8 cellular contexts compared by ENCODE assay signal in genomic region chr1:43979528-43980254, GRCh38. TPM values are rescaled to one million over a fixed set of nuclear protein-coding genes. Genes with fewer than 3 reads are reported as not detected.
DNase-seq lines count a peak whose midpoint lies in the region; ATAC-seq and TF ChIP-seq lines count a peak whose summit lies in the region.

No MANE protein-coding gene starts in this region.

- H3K27me3 Mint-ChIP-seq in T-helper 1 cell treated with Interleukin-12 subunit alpha and Interleukin-12 subunit beta and Interleukin-4 antibody, amounts not matched to agents 30 μg/mL and 1 μg/mL, for 36 hours (ENCODE audit: low read depth): no peaks in the 10 kb centered on the region
- no peaks in the 10 kb centered on the region for H3K27me3 Mint-ChIP-seq in activated T-helper 2 cell treated with anti-CD3 and anti-CD28 coated beads, Interferon-gamma antibody, Interleukin-2, Interleukin-4, amounts not matched to agents 10 μg/mL and 5 μg/mL and 100 μg/mL, durations not matched to agents 14 hours and 24 hours and 36 hours (ENCODE audit: low read depth)

- peaks cover 18% of the 10 kb centered on the region for H3K36me3 Mint-ChIP-seq in T-helper 1 cell treated with Interleukin-12 subunit alpha and Interleukin-12 subunit beta and Interleukin-4 antibody, amounts not matched to agents 30 μg/mL and 1 μg/mL, for 36 hours (ENCODE audit: low read depth)
- peaks cover 48% of the 10 kb centered on the region for H3K36me3 Mint-ChIP-seq in activated T-helper 2 cell treated with anti-CD3 and anti-CD28 coated beads, Interferon-gamma antibody, Interleukin-2, Interleukin-4, amounts not matched to agents 10 μg/mL and 5 μg/mL and 100 μg/mL, durations not matched to agents 14 hours and 24 hours and 36 hours (ENCODE audit: low read depth)

- peak overlapping the region; percentile 53 to 94 (median 79) for H3K4me3 ChIP-seq in heart right ventricle
- peak overlapping the region; percentile 94 for H3K4me3 ChIP-seq in psoas muscle

- H3K9me3 ChIP-seq in heart right ventricle (no peaks in the 10 kb centered on the region), psoas muscle (no peaks in the 10 kb centered on the region)

- 3 to 4% methylated on average over 26 to 45 of the region's 45 CpGs for WGBS in heart right ventricle, 2 donors
- 2 to 8% (median 3%) methylated on average over 21 to 45 of the region's 45 CpGs for WGBS in psoas muscle, 3 donors

- H3K36me3 ChIP-seq in heart right ventricle (peaks cover 0 to 30% (median 19%) of the 10 kb centered on the region in 9 donors), psoas muscle (ENCODE audit: insufficient read depth in 1 of 2, low read depth in 1 of 2) (peaks cover 0 to 40% of the 10 kb centered on the region in 2 donors)

- peak overlapping the region; percentile 56 for H3K27ac Mint-ChIP-seq in T-helper 1 cell treated with Interleukin-12 subunit alpha and Interleukin-12 subunit beta and Interleukin-4 antibody, amounts not matched to agents 30 μg/mL and 1 μg/mL, for 36 hours
- H3K27ac Mint-ChIP-seq in activated T-helper 2 cell treated with anti-CD3 and anti-CD28 coated beads, Interferon-gamma antibody, Interleukin-2, Interleukin-4, amounts not matched to agents 10 μg/mL and 5 μg/mL and 100 μg/mL, durations not matched to agents 14 hours and 24 hours and 36 hours: peak overlapping the region; percentile 85

- intact Hi-C loops in activated T-helper 2 cell treated with anti-CD3 and anti-CD28 coated beads, Interferon-gamma antibody, Interleukin-2, Interleukin-4, amounts not matched to agents 10 μg/mL and 5 μg/mL and 100 μg/mL, durations not matched to agents 14 hours and 24 hours and 36 hours (cut with micrococcal nuclease): no loop called here
- intact Hi-C loops in heart right ventricle (cut with DNase I) (no loop called here), psoas muscle (cut with DNase I) (no loop called here)

- DNase-seq in T-helper 1 cell: no peak
- peak; percentile 51 for DNase-seq in NCI-H1105 (lab: John Stamatoyannopoulos, UW)
- peak; percentile 19 for DNase-seq in activated T-helper 2 cell treated with anti-CD3 and anti-CD28 coated beads, Interferon-gamma antibody, Interleukin-2, Interleukin-4, amounts not matched to agents 10 μg/mL and 5 μg/mL and 100 μg/mL, durations not matched to agents 14 hours and 24 hours and 36 hours (ENCODE audit: low spot score)
- peak; percentile 46 to 48 for DNase-seq in heart right ventricle
- DNase-seq in psoas muscle: peak; percentile 53 to 75

- peak overlapping the region; percentile 82 for H3K4me3 Mint-ChIP-seq in T-helper 1 cell treated with Interleukin-12 subunit alpha and Interleukin-12 subunit beta and Interleukin-4 antibody, amounts not matched to agents 30 μg/mL and 1 μg/mL, for 36 hours
- peak overlapping the region; percentile 90 for H3K4me3 Mint-ChIP-seq in activated T-helper 2 cell treated with anti-CD3 and anti-CD28 coated beads, Interferon-gamma antibody, Interleukin-2, Interleukin-4, amounts not matched to agents 10 μg/mL and 5 μg/mL and 100 μg/mL, durations not matched to agents 14 hours and 24 hours and 36 hours (ENCODE audit: low read depth)

- peak in 7 of 8 donors; percentile 6 to 45 (median 26) for ATAC-seq in heart right ventricle
- ATAC-seq in psoas muscle: peak; percentile 11 to 19 (median 15)
- ATAC-seq in HG02759 (IDR thresholded peaks at IDR 0.05; ENCODE audit: unreplicated experiment): no peak
- no peak for ATAC-seq in HG03108 (IDR thresholded peaks at IDR 0.05; ENCODE audit: unreplicated experiment)

- TF ChIP-seq CTCF in heart right ventricle (IDR thresholded peaks at IDR 0.05): no peak
- no peak for TF ChIP-seq CTCF in psoas muscle (IDR thresholded peaks at IDR 0.05)

- no peaks in the 10 kb centered on the region for H3K9me3 Mint-ChIP-seq in T-helper 1 cell treated with Interleukin-12 subunit alpha and Interleukin-12 subunit beta and Interleukin-4 antibody, amounts not matched to agents 30 μg/mL and 1 μg/mL, for 36 hours
- no peaks in the 10 kb centered on the region for H3K9me3 Mint-ChIP-seq in activated T-helper 2 cell treated with anti-CD3 and anti-CD28 coated beads, Interferon-gamma antibody, Interleukin-2, Interleukin-4, amounts not matched to agents 10 μg/mL and 5 μg/mL and 100 μg/mL, durations not matched to agents 14 hours and 24 hours and 36 hours

- H3K27me3 ChIP-seq in heart right ventricle (no peaks in the 10 kb centered on the region), psoas muscle (ENCODE audit: insufficient read depth in 3 of 3, low read length in 2 of 3) (no peaks in the 10 kb centered on the region)

- peaks cover 38% of the 10 kb centered on the region for H3K4me1 Mint-ChIP-seq in T-helper 1 cell treated with Interleukin-12 subunit alpha and Interleukin-12 subunit beta and Interleukin-4 antibody, amounts not matched to agents 30 μg/mL and 1 μg/mL, for 36 hours (ENCODE audit: low read depth)
- H3K4me1 Mint-ChIP-seq in activated T-helper 2 cell treated with anti-CD3 and anti-CD28 coated beads, Interferon-gamma antibody, Interleukin-2, Interleukin-4, amounts not matched to agents 10 μg/mL and 5 μg/mL and 100 μg/mL, durations not matched to agents 14 hours and 24 hours and 36 hours (ENCODE audit: low read depth): peaks cover 35% of the 10 kb centered on the region

- H3K27ac ChIP-seq in heart right ventricle (peak overlapping the region in 9 of 10 donors; percentile 52 to 81 (median 73)), psoas muscle (peak overlapping the region; percentile 74)

- peaks cover 7 to 51% (median 44%) of the 10 kb centered on the region in 9 donors for H3K4me1 ChIP-seq in heart right ventricle
- peaks cover 28% of the 10 kb centered on the region for H3K4me1 ChIP-seq in psoas muscle

RNA-seq across cellular contexts. Expression of gene B4GALT2, which starts 0.7 kb away (rescaled TPM):
- total RNA-seq in activated T-helper 2 cell treated with anti-CD3 and anti-CD28 coated beads, Interferon-gamma antibody, Interleukin-2, Interleukin-4, amounts not matched to agents 10 μg/mL and 5 μg/mL and 100 μg/mL, durations not matched to agents 14 hours and 24 hours and 36 hours: 53.9 and 57.7 TPM in 2 replicates
- 10 to 100 TPM; 31.1 to 47.0 (median 38.6) TPM for total RNA-seq in heart right ventricle
- 10 to 100 TPM; 25.4 to 50.8 TPM for polyA plus RNA-seq in heart right ventricle
- total RNA-seq in psoas muscle: 10 to 100 TPM; 33.5 to 54.9 (median 50.7) TPM
- 10 to 100 TPM; 57.1 to 81.0 (median 60.2) TPM for polyA plus RNA-seq in psoas muscle

RNA-seq across cellular contexts. Expression of gene ATP6V0B, which starts 4.9 kb away (rescaled TPM):
- total RNA-seq in activated T-helper 2 cell treated with anti-CD3 and anti-CD28 coated beads, Interferon-gamma antibody, Interleukin-2, Interleukin-4, amounts not matched to agents 10 μg/mL and 5 μg/mL and 100 μg/mL, durations not matched to agents 14 hours and 24 hours and 36 hours: 156 and 160 TPM in 2 replicates
- total RNA-seq in heart right ventricle: 100 to 1,000 TPM in 3 of 10 donors, 10 to 100 TPM in 7; 63.1 to 112 (median 72.9) TPM
- 100 to 1,000 TPM in 1 of 2 donors, 10 to 100 TPM in 1; 73.4 to 227 TPM for polyA plus RNA-seq in heart right ventricle
- total RNA-seq in psoas muscle: 100 to 1,000 TPM in 3 of 4 donors, 10 to 100 TPM in 1; 87.9 to 133 (median 106) TPM
- polyA plus RNA-seq in psoas muscle: 100 to 1,000 TPM; 159 to 260 (median 236) TPM

RNA-seq across cellular contexts. Expression of gene DPH2, which starts 9.9 kb away (rescaled TPM):
- 48.2 and 49.5 TPM in 2 replicates for total RNA-seq in activated T-helper 2 cell treated with anti-CD3 and anti-CD28 coated beads, Interferon-gamma antibody, Interleukin-2, Interleukin-4, amounts not matched to agents 10 μg/mL and 5 μg/mL and 100 μg/mL, durations not matched to agents 14 hours and 24 hours and 36 hours
- total RNA-seq in heart right ventricle (10 to 100 TPM; 10.7 to 22.0 (median 14.3) TPM), psoas muscle (10 to 100 TPM; 37.8 to 62.9 (median 44.3) TPM)
- polyA plus RNA-seq in heart right ventricle (10 to 100 TPM in 1 of 2 donors, 1 to 10 TPM in 1; 9.4 to 33.7 TPM), psoas muscle (100 to 1,000 TPM in 1 of 3 donors, 10 to 100 TPM in 2; 53.7 to 123 (median 87.6) TPM)

RNA-seq across cellular contexts. Expression of gene CCDC24, which starts 11.7 kb away (rescaled TPM):
- total RNA-seq in activated T-helper 2 cell treated with anti-CD3 and anti-CD28 coated beads, Interferon-gamma antibody, Interleukin-2, Interleukin-4, amounts not matched to agents 10 μg/mL and 5 μg/mL and 100 μg/mL, durations not matched to agents 14 hours and 24 hours and 36 hours: 2.1 and 2.3 TPM in 2 replicates
- total RNA-seq in heart right ventricle: 1 to 10 TPM in 8 of 10 donors, under 1 TPM in 2; 0.55 to 3.1 (median 1.3) TPM
- 1 to 10 TPM; 1.1 to 3.1 TPM for polyA plus RNA-seq in heart right ventricle
- 1 to 10 TPM; 1.1 to 1.9 (median 1.6) TPM for total RNA-seq in psoas muscle
- 1 to 10 TPM in 2 of 3 donors, under 1 TPM in 1; 0.83 to 3.9 (median 2.3) TPM for polyA plus RNA-seq in psoas muscle

RNA-seq across cellular contexts. Expression of gene IPO13, which starts 32.9 kb away (rescaled TPM):
- 26.4 and 26.8 TPM in 2 replicates for total RNA-seq in activated T-helper 2 cell treated with anti-CD3 and anti-CD28 coated beads, Interferon-gamma antibody, Interleukin-2, Interleukin-4, amounts not matched to agents 10 μg/mL and 5 μg/mL and 100 μg/mL, durations not matched to agents 14 hours and 24 hours and 36 hours
- total RNA-seq in heart right ventricle: 10 to 100 TPM; 53.3 to 66.1 (median 56.8) TPM
- 10 to 100 TPM; 25.2 to 74.5 TPM for polyA plus RNA-seq in heart right ventricle
- 100 to 1,000 TPM in 3 of 4 donors, 10 to 100 TPM in 1; 92.4 to 140 (median 108) TPM for total RNA-seq in psoas muscle
- 10 to 100 TPM; 26.8 to 93.0 (median 41.5) TPM for polyA plus RNA-seq in psoas muscle

Comparison
In these comparisons a context has a peak if more than half of its experiments do, and no peak if none do; other contexts are left out.
1. DNase-seq: peak in NCI-H1105 (single experiment), activated T-helper 2 cell treated with anti-CD3 and anti-CD28 coated beads, Interferon-gamma antibody, Interleukin-2, Interleukin-4, amounts not matched to agents 10 μg/mL and 5 μg/mL and 100 μg/mL, durations not matched to agents 14 hours and 24 hours and 36 hours (single experiment), heart right ventricle (2 of 2) and psoas muscle (2 of 2); none in T-helper 1 cell (0 of 5).
2. ATAC-seq: peak in heart right ventricle (7 of 8) and psoas muscle (4 of 4); none in HG02759 (single experiment) and HG03108 (single experiment).